ENCODE assay signal across 8 cellular contexts in genomic region chr3:171461087-171461917, GRCh38. TPM values are rescaled to one million over a fixed set of nuclear protein-coding genes. Genes with fewer than 3 reads are reported as not detected.
DNase-seq lines count a peak whose midpoint lies in the region; ATAC-seq and TF ChIP-seq lines count a peak whose summit lies in the region.

No MANE protein-coding gene starts in this region.

- no peaks in the 10 kb centered on the region for H3K9me3 ChIP-seq in HUES6 (ENCODE audit: control insufficient read depth, insufficient read depth, low read depth, low read length)
- no peaks in the 10 kb centered on the region for H3K9me3 ChIP-seq in thoracic aorta

- peak in 4 of 5 donors; percentile 13 to 60 (median 27) for DNase-seq in T-helper 1 cell
- peak; percentile 49 for DNase-seq in dermis blood vessel endothelial cell
- peak; percentile 36 for DNase-seq in medulla oblongata (ENCODE audit: extremely low spot score)
- DNase-seq in thoracic aorta (ENCODE audit: low spot score), result no peak
- no peak for DNase-seq in ureter (ENCODE audit: low spot score)

- TF ChIP-seq CTCF in thoracic aorta (IDR thresholded peaks at IDR 0.05), result no peak

- peaks cover 27% of the 10 kb centered on the region; the same call in 1 of the 2 replicates for H3K27me3 ChIP-seq in HUES6 (ENCODE audit: control insufficient read depth, insufficient read depth, low read length)
- H3K27me3 ChIP-seq in thoracic aorta (replicated peaks; ENCODE audit: insufficient read depth), result no peaks in the 10 kb centered on the region

- H3K9ac ChIP-seq in HUES6 (ENCODE audit: low read length), result peak overlapping the region; percentile 77

- ATAC-seq in GM21529 (IDR thresholded peaks at IDR 0.05; ENCODE audit: unreplicated experiment), result peak; percentile 30
- ATAC-seq in thoracic aorta (ENCODE audit: insufficient number of reproducible peaks, low FRiP score, low read depth), result peak; percentile 46

- H3K4me3 ChIP-seq in GM08714 (ENCODE audit: low read length), result peak overlapping the region; percentile 97
- peak overlapping the region; percentile 99 for H3K4me3 ChIP-seq in HUES6 (ENCODE audit: low read depth, low read length)
- H3K4me3 ChIP-seq in thoracic aorta, result peak overlapping the region; percentile 88

- H3K27ac ChIP-seq in HUES6 (ENCODE audit: low read depth, low read length), result peak overlapping the region; percentile 5; the same call in 1 of the 2 replicates
- peak overlapping the region; percentile 41 to 51 for H3K27ac ChIP-seq in thoracic aorta

- peaks cover 26% of the 10 kb centered on the region for H3K4me1 ChIP-seq in HUES6 (ENCODE audit: control insufficient read depth, insufficient read depth, low read length)
- peaks cover 0 to 33% of the 10 kb centered on the region in 2 donors for H3K4me1 ChIP-seq in thoracic aorta (ENCODE audit: control insufficient read depth in 1 of 2, low read depth in 2 of 2)

- H3K36me3 ChIP-seq in HUES6 (ENCODE audit: control insufficient read depth, insufficient read depth, low read length), result no peaks in the 10 kb centered on the region
- no peaks in the 10 kb centered on the region for H3K36me3 ChIP-seq in thoracic aorta

RNA-seq across cellular contexts. Expression of gene TNIK, which starts 1.1 kb away (rescaled TPM):
- 8.2 and 30.3 TPM in 2 replicates for total RNA-seq in dermis blood vessel endothelial cell
- total RNA-seq in thoracic aorta, result 10 to 100 TPM; 18.3 to 21.7 TPM
- total RNA-seq in ureter, result 17.1 TPM

Comparison
In these comparisons a context has a peak if more than half of its experiments do, and no peak if none do; other contexts are left out.
1. DNase-seq: peak in T-helper 1 cell (4 of 5), dermis blood vessel endothelial cell (single experiment) and medulla oblongata (single experiment); none in thoracic aorta (single experiment) and ureter (single experiment).
2. Peak in every context shown above with its lines, with median percentiles within 50 percentile points of each other: H3K4me3 ChIP-seq.